Comparison of ENCODE assay signal across 18 cellular contexts in the genomic region with DNA sequence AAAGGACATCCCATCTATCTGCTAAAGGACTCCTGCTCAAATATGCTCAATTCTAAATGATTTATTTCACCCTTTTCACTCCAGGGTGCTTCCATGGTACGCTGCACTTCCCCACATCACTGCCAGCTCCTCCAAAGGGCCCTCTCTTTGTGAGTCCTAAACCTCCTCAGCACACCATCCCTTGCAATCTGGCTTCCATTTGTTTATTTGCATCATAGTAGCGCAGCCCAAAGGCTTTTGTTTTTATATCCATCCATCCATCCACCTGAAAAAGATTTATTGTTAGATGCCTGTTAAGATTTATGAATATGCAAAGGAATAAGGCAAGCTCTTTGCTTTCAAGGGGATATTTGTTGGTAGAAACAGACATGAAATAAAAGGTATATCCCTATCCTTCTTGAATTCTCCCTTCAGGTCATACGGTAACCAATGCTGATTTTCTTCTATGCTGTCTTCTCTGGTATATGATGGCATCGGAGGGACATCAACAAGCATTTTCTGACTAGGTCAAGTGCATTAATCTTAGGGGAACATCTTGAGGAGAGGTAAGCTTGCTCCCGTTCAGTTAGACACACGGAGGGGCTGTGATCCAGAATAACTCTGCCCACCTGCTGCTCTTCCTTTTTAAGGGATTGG.
"Had no signal": no experiment of that assay in that cellular context is flagged by ENCODE, and none has a peak within 500 bp of the region (broad histone marks: within the 10 kb centered on the region; RNA-seq: fewer than 3 reads in every experiment).

No MANE protein-coding gene starts in this region.

- H3K27ac ChIP-seq: esophagus muscularis mucosa, prostate gland, right lobe of liver, stomach, WERI-Rb-1 had no signal

- DNase-seq: activated CD4-positive, alpha-beta memory T cell treated with anti-CD3 and anti-CD28 coated beads for 36 hours; activated CD8-positive, alpha-beta memory T cell treated with anti-CD3 and anti-CD28 coated beads, Interleukin-2, amount 10 ng/mL, durations not matched to agents 7 days and 5 days; activated naive CD4-positive, alpha-beta T cell; activated naive CD8-positive, alpha-beta T cell treated with anti-CD3 and anti-CD28 coated beads for 36 hours; amniotic stem cell; effector memory CD4-positive, alpha-beta T cell; left ventricle myocardium superior; right lobe of liver; stimulated activated CD4-positive, alpha-beta T cell treated with anti-CD3 and anti-CD28 coated beads, Interleukin-4, amount 100 ng/mL, for 24 hours; stomach; T-helper 2 cell; WERI-Rb-1 had no signal

- H3K4me3 ChIP-seq: esophagus muscularis mucosa, prostate gland, right lobe of liver, smooth muscle cell, stomach had no signal

- H3K36me3 ChIP-seq: esophagus muscularis mucosa, prostate gland, right lobe of liver, stomach, WERI-Rb-1 had no signal

- H3K4me1 ChIP-seq: esophagus muscularis mucosa, prostate gland, right lobe of liver, stomach had no signal

- H3K27me3 ChIP-seq: esophagus muscularis mucosa, right lobe of liver, stomach had no signal

- H3K4me2 ChIP-seq: smooth muscle cell had no signal

- H3K9me3 ChIP-seq: esophagus muscularis mucosa, prostate gland, right lobe of liver, stomach had no signal

- FAIRE-seq: endothelial cell of umbilical vein had no signal

- ATAC-seq: activated CD8-positive, alpha-beta memory T cell treated with anti-CD3 and anti-CD28 coated beads, Interleukin-2, amount 10 ng/mL, durations not matched to agents 7 days and 5 days; activated T-helper 17 cell treated with anti-CD3 and anti-CD28 coated beads, Interleukin-2, amount 50 U/mL, for 72 hours; left ventricle myocardium superior; right lobe of liver; stimulated activated effector memory CD8-positive, alpha-beta T cell treated with anti-CD3 and anti-CD28 coated beads, Interleukin-12 subunit alpha, Interleukin-12 subunit beta, amount 100 ng/mL, for 72 hours had no signal
